9 cellular contexts compared by ENCODE assay signal in genomic region chr3:187919018-187919417, GRCh38.
DNase-seq lines count a peak whose midpoint lies in the region; ATAC-seq and TF ChIP-seq lines count a peak whose summit lies in the region.
"Had no signal": no experiment of that assay in that cellular context is flagged by ENCODE, and none has a peak within 500 bp of the region (broad histone marks: within the 10 kb centered on the region; RNA-seq: fewer than 3 reads in every experiment).

No MANE protein-coding gene starts in this region.

- ATAC-seq in GM18907 (IDR thresholded peaks at IDR 0.05; ENCODE audit: unreplicated experiment) = peak; percentile 96
- peak; percentile 82 for ATAC-seq in HG03045 (IDR thresholded peaks at IDR 0.05; ENCODE audit: unreplicated experiment)

- WGBS in suprapubic skin = 63% methylated on average over 6 of the region's 6 CpGs
- 75 to 82% methylated on average over 6 of the region's 6 CpGs for WGBS in tibial nerve, 2 donors
- WGBS in thyroid gland, 2 donors = 71 to 73% methylated on average over 6 of the region's 6 CpGs

- TF ChIP-seq CTCF in suprapubic skin (IDR thresholded peaks at IDR 0.05) (no peak), coronary artery (IDR thresholded peaks at IDR 0.05) (no peak), tibial nerve (IDR thresholded peaks at IDR 0.05) (no peak), thyroid gland (IDR thresholded peaks at IDR 0.05) (no peak)

- H3K27ac ChIP-seq in suprapubic skin (peak overlapping the region; percentile 80), coronary artery (no peak overlapping the region), tibial nerve (no peak overlapping the region), thyroid gland (no peak overlapping the region)

- H3K9me3 ChIP-seq in suprapubic skin (no peaks in the 10 kb centered on the region), tibial nerve (peaks cover 0 to 1% (median 0%) of the 10 kb centered on the region in 4 donors), thyroid gland (no peaks in the 10 kb centered on the region)

- no peak for TF ChIP-seq POLR2A in suprapubic skin (IDR thresholded peaks at IDR 0.05)
- TF ChIP-seq POLR2A in tibial nerve (IDR thresholded peaks at IDR 0.05) = no peak
- no peak for TF ChIP-seq POLR2A in thyroid gland (IDR thresholded peaks at IDR 0.05)

- no peaks in the 10 kb centered on the region for H3K36me3 ChIP-seq in suprapubic skin
- H3K36me3 ChIP-seq in tibial nerve = no peaks in the 10 kb centered on the region
- H3K36me3 ChIP-seq in thyroid gland = no peaks in the 10 kb centered on the region
- H3K36me3 ChIP-seq: heart left ventricle had no signal

- H3K4me3 ChIP-seq in suprapubic skin (no peak overlapping the region), coronary artery (no peak overlapping the region), tibial nerve (no peak overlapping the region), thyroid gland (replicated peaks in 1 of 3) (no peak overlapping the region)

- intact Hi-C loops in thyroid gland (cut with DNase I) = no loop called here

- DNase-seq in T-helper 9 cell = peak; percentile 40
- DNase-seq in effector CD4-positive, alpha-beta T cell = peak; percentile 48
- DNase-seq in suprapubic skin (ENCODE audit: low spot score in 2 of 2) = no peak
- no peak for DNase-seq in coronary artery (ENCODE audit: low spot score)
- no peak for DNase-seq in tibial nerve (ENCODE audit: low spot score in 2 of 2)
- DNase-seq in thyroid gland = no peak
- DNase-seq: heart left ventricle had no signal

- no peaks in the 10 kb centered on the region for H3K27me3 ChIP-seq in suprapubic skin
- H3K27me3 ChIP-seq in tibial nerve = no peaks in the 10 kb centered on the region
- no peaks in the 10 kb centered on the region for H3K27me3 ChIP-seq in thyroid gland
- H3K27me3 ChIP-seq: heart left ventricle had no signal

- TF ChIP-seq EP300 in suprapubic skin (IDR thresholded peaks at IDR 0.05) (no peak), tibial nerve (IDR thresholded peaks at IDR 0.05) (no peak)

- H3K4me1 ChIP-seq in suprapubic skin = peaks cover 55% of the 10 kb centered on the region
- H3K4me1 ChIP-seq in tibial nerve = peaks cover 0 to 6% (median 3%) of the 10 kb centered on the region in 4 donors
- H3K4me1 ChIP-seq in thyroid gland = no peaks in the 10 kb centered on the region

Comparison
In these comparisons a context has a peak if more than half of its experiments do, and no peak if none do; other contexts are left out.
1. DNase-seq: peak in T-helper 9 cell (single experiment) and effector CD4-positive, alpha-beta T cell (single experiment); none in suprapubic skin (0 of 2), coronary artery (single experiment), tibial nerve (0 of 2) and thyroid gland (0 of 2).